Comparison of ENCODE assay signal across 1 cellular context in the genomic region with DNA sequence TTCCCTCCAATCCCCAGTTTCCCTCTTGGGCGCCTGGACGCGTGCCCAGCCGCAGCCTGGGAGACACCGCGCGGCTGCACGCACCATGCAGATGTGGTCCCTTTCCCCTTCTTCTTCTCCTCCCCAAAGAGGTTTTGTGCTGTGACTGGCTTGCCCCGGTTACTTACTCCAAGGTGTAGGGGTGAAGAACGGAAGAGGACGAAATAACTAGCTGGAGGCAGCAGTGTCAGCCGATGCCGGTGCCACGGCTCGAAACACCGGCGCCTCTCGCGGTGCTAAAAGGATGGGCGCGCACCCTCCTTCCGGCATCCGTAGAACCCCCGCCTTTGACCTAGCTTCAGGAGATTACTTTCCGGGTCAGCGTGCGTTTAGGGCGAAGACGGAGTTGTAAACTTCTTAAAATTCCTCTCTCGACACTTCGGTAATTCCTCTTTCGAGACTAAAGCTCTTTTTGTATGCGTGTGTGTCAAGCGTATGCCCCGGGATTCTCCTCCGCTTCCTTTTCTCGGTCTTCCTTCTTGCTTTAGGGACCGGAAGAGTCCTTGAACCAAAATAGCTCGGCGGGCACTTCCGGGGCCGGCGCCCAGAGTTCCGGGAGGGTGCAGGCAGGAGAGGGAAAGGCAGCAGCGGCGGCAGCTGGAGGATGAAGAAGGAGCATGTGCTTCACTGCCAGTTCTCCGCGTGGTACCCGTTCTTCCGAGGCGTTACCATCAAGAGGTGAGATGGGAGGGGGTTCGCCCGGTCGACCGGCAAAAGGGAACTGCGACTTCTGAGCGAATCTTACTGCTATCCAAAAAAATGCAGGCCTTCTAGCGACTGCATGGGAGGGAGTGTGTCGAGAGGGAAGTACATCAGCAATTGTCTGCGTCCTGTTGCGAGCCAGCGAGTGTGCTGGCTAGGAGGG.
A peak's percentile ranks its signal among the peaks of the same experiment; 100 is the strongest.
TF ChIP-seq lines count a peak whose summit lies in the region.

A gene with protein sequence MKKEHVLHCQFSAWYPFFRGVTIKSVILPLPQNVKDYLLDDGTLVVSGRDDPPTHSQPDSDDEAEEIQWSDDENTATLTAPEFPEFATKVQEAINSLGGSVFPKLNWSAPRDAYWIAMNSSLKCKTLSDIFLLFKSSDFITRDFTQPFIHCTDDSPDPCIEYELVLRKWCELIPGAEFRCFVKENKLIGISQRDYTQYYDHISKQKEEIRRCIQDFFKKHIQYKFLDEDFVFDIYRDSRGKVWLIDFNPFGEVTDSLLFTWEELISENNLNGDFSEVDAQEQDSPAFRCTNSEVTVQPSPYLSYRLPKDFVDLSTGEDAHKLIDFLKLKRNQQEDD (plus strand): TSS at position 586 of the 904 bp plus-strand sequence. CDS start 58 bp downstream, at position 644.
A gene (minus strand): TSS at position 289 of the 904 bp plus-strand sequence. CDS start 9,600 bp downstream, outside the sequence.

TF ChIP-seq in HepG2, 621 proteins besides CTCF, POLR2A, EP300 and RAD21 (continued from another document and continues in another):
- TF ChIP-seq, protein P1, sequence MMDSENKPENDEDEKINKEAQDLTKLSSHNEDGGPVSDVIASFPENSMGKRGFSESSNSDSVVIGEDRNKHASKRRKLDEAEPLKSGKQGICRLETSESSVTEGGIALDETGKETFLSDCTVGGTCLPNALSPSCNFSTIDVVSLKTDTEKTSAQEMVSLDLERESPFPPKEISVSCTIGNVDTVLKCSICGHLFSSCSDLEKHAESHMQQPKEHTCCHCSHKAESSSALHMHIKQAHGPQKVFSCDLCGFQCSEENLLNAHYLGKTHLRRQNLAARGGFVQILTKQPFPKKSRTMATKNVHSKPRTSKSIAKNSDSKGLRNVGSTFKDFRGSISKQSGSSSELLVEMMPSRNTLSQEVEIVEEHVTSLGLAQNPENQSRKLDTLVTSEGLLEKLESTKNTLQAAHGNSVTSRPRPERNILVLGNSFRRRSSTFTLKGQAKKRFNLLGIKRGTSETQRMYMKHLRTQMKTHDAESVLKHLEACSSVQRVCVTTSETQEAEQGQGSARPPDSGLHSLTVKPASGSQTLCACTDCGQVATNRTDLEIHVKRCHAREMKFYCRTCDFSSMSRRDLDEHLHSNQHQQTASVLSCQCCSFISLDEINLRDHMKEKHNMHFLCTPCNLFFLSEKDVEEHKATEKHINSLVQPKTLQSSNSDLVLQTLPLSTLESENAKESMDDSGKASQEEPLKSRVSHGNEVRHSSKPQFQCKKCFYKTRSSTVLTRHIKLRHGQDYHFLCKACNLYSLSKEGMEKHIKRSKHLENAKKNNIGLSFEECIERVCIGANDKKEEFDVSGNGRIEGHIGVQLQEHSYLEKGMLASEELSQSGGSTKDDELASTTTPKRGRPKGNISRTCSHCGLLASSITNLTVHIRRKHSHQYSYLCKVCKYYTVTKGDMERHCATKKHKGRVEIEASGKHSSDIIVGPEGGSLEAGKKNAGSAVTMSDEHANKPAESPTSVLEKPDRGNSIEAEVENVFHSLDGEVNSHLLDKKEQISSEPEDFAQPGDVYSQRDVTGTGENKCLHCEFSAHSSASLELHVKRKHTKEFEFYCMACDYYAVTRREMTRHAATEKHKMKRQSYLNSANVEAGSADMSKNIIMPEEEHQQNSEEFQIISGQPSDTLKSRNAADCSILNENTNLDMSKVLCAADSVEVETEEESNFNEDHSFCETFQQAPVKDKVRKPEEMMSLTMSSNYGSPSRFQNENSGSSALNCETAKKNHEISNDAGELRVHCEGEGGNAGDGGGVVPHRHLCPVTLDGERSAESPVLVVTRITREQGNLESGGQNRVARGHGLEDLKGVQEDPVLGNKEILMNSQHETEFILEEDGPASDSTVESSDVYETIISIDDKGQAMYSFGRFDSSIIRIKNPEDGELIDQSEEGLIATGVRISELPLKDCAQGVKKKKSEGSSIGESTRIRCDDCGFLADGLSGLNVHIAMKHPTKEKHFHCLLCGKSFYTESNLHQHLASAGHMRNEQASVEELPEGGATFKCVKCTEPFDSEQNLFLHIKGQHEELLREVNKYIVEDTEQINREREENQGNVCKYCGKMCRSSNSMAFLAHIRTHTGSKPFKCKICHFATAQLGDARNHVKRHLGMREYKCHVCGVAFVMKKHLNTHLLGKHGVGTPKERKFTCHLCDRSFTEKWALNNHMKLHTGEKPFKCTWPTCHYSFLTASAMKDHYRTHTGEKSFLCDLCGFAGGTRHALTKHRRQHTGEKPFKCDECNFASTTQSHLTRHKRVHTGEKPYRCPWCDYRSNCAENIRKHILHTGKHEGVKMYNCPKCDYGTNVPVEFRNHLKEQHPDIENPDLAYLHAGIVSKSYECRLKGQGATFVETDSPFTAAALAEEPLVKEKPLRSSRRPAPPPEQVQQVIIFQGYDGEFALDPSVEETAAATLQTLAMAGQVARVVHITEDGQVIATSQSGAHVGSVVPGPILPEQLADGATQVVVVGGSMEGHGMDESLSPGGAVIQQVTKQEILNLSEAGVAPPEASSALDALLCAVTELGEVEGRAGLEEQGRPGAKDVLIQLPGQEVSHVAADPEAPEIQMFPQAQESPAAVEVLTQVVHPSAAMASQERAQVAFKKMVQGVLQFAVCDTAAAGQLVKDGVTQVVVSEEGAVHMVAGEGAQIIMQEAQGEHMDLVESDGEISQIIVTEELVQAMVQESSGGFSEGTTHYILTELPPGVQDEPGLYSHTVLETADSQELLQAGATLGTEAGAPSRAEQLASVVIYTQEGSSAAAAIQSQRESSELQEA (CRISPR knock-in tag; IDR thresholded peaks at IDR 0.05; ENCODE audit: not compliant biosample characterization), result peak; percentile 24
- TF ChIP-seq REPIN1 (CRISPR knock-in tag; IDR thresholded peaks at IDR 0.05; ENCODE audit: borderline replicate concordance, low read depth) (peak; percentile 82), PPARG (CRISPR knock-in tag; conservative IDR thresholded peaks at IDR 0.05) (no peak), NCOA5 (CRISPR knock-in tag; IDR thresholded peaks at IDR 0.05) (no peak), PHF20 (CRISPR knock-in tag; IDR thresholded peaks at IDR 0.05) (peak; percentile 96), XBP1 (CRISPR knock-in tag; IDR thresholded peaks at IDR 0.05) (no peak), ZSCAN21 (CRISPR knock-in tag; IDR thresholded peaks at IDR 0.05; ENCODE audit: borderline replicate concordance) (peak; percentile 75; the same call in 1 of the 2 replicates), MED1 (CRISPR knock-in tag; IDR thresholded peaks at IDR 0.05) (peak; percentile 56; the same call in 1 of the 2 replicates), ZNF788 (CRISPR knock-in tag; IDR thresholded peaks at IDR 0.05; ENCODE audit: borderline replicate concordance) (peak; percentile 21; the same call in 1 of the 2 replicates), SCMH1 (CRISPR knock-in tag; IDR thresholded peaks at IDR 0.05; ENCODE audit: borderline replicate concordance) (no peak), TCF7 (IDR thresholded peaks at IDR 0.05; ENCODE audit: low read depth) (no peak), SP5 (CRISPR knock-in tag; IDR thresholded peaks at IDR 0.05; ENCODE audit: borderline replicate concordance, low read depth) (no peak), RORA (CRISPR knock-in tag; IDR thresholded peaks at IDR 0.05) (no peak), ESRRA (CRISPR knock-in tag; IDR thresholded peaks at IDR 0.05; ENCODE audit: low read depth) (no peak), GPN1 (CRISPR knock-in tag; IDR thresholded peaks at IDR 0.05; ENCODE audit: borderline replicate concordance) (no peak; the same call in 1 of the 2 replicates), SNRNP70 (IDR thresholded peaks at IDR 0.05; ENCODE audit: low read depth, low read length) (no peak), ZNF329 (CRISPR knock-in tag; IDR thresholded peaks at IDR 0.05; ENCODE audit: low read depth) (no peak; the same call in 1 of the 2 replicates), ZNF746 (CRISPR knock-in tag; IDR thresholded peaks at IDR 0.05) (0 out of 2 replicates have a peak, but pooled peaks have one; percentile 20), ZFYVE20 (CRISPR knock-in tag; IDR thresholded peaks at IDR 0.05; ENCODE audit: borderline replicate concordance, low read depth) (no peak), ZNF556 (CRISPR knock-in tag; IDR thresholded peaks at IDR 0.05; ENCODE audit: borderline replicate concordance) (no peak; the same call in 1 of the 2 replicates), MBNL3 (CRISPR knock-in tag; conservative IDR thresholded peaks at IDR 0.05) (no peak), RXRB (CRISPR knock-in tag; IDR thresholded peaks at IDR 0.05; ENCODE audit: borderline replicate concordance) (no peak), ZNF333 (CRISPR knock-in tag; IDR thresholded peaks at IDR 0.05; ENCODE audit: borderline replicate concordance) (peak; percentile 66; the same call in 1 of the 2 replicates), GLI4 (CRISPR knock-in tag; IDR thresholded peaks at IDR 0.05; ENCODE audit: borderline replicate concordance) (no peak; the same call in 1 of the 2 replicates)
- TF ChIP-seq, protein P2, sequence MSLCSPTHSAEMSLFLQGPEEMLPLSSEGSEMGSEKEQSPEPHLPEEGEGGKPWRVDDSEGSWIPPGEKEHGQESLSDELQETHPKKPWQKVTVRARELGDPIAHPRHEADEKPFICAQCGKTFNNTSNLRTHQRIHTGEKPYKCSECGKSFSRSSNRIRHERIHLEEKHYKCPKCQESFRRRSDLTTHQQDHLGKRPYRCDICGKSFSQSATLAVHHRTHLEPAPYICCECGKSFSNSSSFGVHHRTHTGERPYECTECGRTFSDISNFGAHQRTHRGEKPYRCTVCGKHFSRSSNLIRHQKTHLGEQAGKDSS (CRISPR knock-in tag; IDR thresholded peaks at IDR 0.05; ENCODE audit: borderline replicate concordance, low read depth), result no peak; the same call in 1 of the 2 replicates
- TF ChIP-seq, protein P3, sequence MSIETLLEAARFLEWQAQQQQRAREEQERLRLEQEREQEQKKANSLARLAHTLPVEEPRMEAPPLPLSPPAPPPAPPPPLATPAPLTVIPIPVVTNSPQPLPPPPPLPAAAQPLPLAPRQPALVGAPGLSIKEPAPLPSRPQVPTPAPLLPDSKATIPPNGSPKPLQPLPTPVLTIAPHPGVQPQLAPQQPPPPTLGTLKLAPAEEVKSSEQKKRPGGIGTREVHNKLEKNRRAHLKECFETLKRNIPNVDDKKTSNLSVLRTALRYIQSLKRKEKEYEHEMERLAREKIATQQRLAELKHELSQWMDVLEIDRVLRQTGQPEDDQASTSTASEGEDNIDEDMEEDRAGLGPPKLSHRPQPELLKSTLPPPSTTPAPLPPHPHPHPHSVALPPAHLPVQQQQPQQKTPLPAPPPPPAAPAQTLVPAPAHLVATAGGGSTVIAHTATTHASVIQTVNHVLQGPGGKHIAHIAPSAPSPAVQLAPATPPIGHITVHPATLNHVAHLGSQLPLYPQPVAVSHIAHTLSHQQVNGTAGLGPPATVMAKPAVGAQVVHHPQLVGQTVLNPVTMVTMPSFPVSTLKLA (IDR thresholded peaks at IDR 0.05), result peak; percentile 19; the same call in 1 of the 2 replicates
- TF ChIP-seq, protein P4, sequence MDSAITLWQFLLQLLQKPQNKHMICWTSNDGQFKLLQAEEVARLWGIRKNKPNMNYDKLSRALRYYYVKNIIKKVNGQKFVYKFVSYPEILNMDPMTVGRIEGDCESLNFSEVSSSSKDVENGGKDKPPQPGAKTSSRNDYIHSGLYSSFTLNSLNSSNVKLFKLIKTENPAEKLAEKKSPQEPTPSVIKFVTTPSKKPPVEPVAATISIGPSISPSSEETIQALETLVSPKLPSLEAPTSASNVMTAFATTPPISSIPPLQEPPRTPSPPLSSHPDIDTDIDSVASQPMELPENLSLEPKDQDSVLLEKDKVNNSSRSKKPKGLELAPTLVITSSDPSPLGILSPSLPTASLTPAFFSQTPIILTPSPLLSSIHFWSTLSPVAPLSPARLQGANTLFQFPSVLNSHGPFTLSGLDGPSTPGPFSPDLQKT (CRISPR knock-in tag; IDR thresholded peaks at IDR 0.05; ENCODE audit: borderline replicate concordance), result no peak
- TF ChIP-seq, protein P5, sequence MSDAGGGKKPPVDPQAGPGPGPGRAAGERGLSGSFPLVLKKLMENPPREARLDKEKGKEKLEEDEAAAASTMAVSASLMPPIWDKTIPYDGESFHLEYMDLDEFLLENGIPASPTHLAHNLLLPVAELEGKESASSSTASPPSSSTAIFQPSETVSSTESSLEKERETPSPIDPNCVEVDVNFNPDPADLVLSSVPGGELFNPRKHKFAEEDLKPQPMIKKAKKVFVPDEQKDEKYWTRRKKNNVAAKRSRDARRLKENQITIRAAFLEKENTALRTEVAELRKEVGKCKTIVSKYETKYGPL (CRISPR knock-in tag; IDR thresholded peaks at IDR 0.05), result no peak
- TF ChIP-seq, protein P6, sequence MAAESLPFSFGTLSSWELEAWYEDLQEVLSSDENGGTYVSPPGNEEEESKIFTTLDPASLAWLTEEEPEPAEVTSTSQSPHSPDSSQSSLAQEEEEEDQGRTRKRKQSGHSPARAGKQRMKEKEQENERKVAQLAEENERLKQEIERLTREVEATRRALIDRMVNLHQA (CRISPR knock-in tag; IDR thresholded peaks at IDR 0.05), result no peak
